In the genomic region with DNA sequence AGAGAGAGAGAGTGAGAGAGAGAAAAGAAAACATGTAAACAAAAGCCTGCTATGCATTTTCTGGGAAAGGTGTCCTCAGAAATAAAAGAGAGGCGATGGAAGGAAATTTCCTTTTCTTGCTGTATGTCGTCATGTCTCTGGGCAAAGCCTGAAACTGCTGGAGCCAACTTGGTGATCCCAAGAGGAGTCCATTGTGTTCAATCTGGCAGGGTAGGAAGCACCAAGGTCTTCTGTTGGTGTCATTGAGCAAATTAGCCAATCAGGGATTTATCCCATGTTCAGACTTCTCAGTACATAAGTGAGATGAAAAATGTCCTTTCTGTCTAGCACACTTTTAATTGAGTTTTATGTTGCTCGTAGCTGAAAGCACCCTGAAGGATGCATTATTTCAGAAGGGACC, we compare ENCODE assay signal across 15 cellular contexts.
DNase-seq lines count a peak whose midpoint lies in the region; TF ChIP-seq lines count a peak whose summit lies in the region.
"Had no signal": no experiment of that assay in that cellular context is flagged by ENCODE, and none has a peak within 500 bp of the region (broad histone marks: within the 10 kb centered on the region; RNA-seq: fewer than 3 reads in every experiment).

No MANE protein-coding gene starts in this region.

- H3K9me3 ChIP-seq in right atrium auricular region, result no peaks in the 10 kb centered on the region
- peaks cover 14% of the 10 kb centered on the region; the same call in 1 of the 2 replicates for H3K9me3 ChIP-seq in OCI-LY7 (ENCODE audit: low read length)
- H3K9me3 ChIP-seq: HAP-1 had no signal

- H3K4me1 ChIP-seq in right atrium auricular region (no peaks in the 10 kb centered on the region), OCI-LY7 (ENCODE audit: insufficient read depth, low read length, poor library complexity, severe bottlenecking) (peaks cover 85% of the 10 kb centered on the region)
- H3K4me1 ChIP-seq: HAP-1 had no signal

- peak overlapping the region; percentile 97 for H2AFZ ChIP-seq in OCI-LY7 (ENCODE audit: low read length)

- H3K4me3 ChIP-seq in right atrium auricular region, result no peak overlapping the region
- H3K4me3 ChIP-seq in OCI-LY7 (ENCODE audit: low read depth, low read length, poor library complexity, severe bottlenecking), result no peak overlapping the region
- H3K4me3 ChIP-seq: HAP-1 had no signal

- no TSS peak for BruUV-seq in OCI-LY7 (replicated peaks; lab: Mats Ljungman, UMichigan)

- H3K9me2 ChIP-seq in OCI-LY7 (ENCODE audit: insufficient read depth, low read length), result no peaks in the 10 kb centered on the region

- H3K4me2 ChIP-seq in OCI-LY7 (ENCODE audit: low read length), result peak overlapping the region; percentile 18; the same call in 1 of the 2 replicates

- H3K27me3 ChIP-seq in right atrium auricular region, result no peaks in the 10 kb centered on the region

- intact Hi-C loops in cardiac septum (cut with DNase I), result no loop called here
- intact Hi-C loops in OCI-LY7 (cut with micrococcal nuclease; ENCODE audit: unreplicated experiment), result no loop called here

- CTCF ChIA-PET in OCI-LY7 (lab: Charles Lee; ENCODE audit: unreplicated experiment), result no interaction called here

- POLR2A ChIA-PET in OCI-LY7 (lab: Charles Lee), result interaction anchor here (0.5 kb wide), 1 partner anchor 15 kb away, joined by 3 read pairs; no protein-coding TSS in a partner anchor

- H3K36me3 ChIP-seq in right atrium auricular region (no peaks in the 10 kb centered on the region), OCI-LY7 (ENCODE audit: insufficient read depth, low read length) (no peaks in the 10 kb centered on the region)
- H3K36me3 ChIP-seq: HAP-1 had no signal

- TF ChIP-seq CTCF in right atrium auricular region (IDR thresholded peaks at IDR 0.05) (no peak), OCI-LY7 (conservative IDR thresholded peaks at IDR 0.05; ENCODE audit: low read length) (no peak)

- DNase-seq in right atrium auricular region (ENCODE audit: low spot score), result no peak
- no peak for DNase-seq in cardiac septum (ENCODE audit: low spot score)
- no peak for DNase-seq in OCI-LY7 (ENCODE audit: low spot score)
- peak; percentile 38 for DNase-seq in medulla oblongata (ENCODE audit: extremely low spot score)
- DNase-seq in SKM-1 (lab: John Stamatoyannopoulos, UW; ENCODE audit: unreplicated experiment), result no peak
- no peak for DNase-seq in NCI-H1092 treated with DMSO at 0.1 percent for 48 hours (lab: John Stamatoyannopoulos, UW)
- DNase-seq: Calu3; CD4-positive, alpha-beta memory T cell; COR-L47; DMS53; DMS79 treated with DMSO at 0.1 percent for 48 hours; GF-D8; GOT3; HFFc6 had no signal

- no peaks in the 10 kb centered on the region for H4K20me1 ChIP-seq in OCI-LY7 (ENCODE audit: insufficient read depth, low read length)

- H3K27ac ChIP-seq in right atrium auricular region, result peak overlapping the region; percentile 26 to 52
- no peak overlapping the region for H3K27ac ChIP-seq in OCI-LY7 (ENCODE audit: low read depth, low read length, poor library complexity, severe bottlenecking)

- no peaks in the 10 kb centered on the region for H3K79me2 ChIP-seq in OCI-LY7 (ENCODE audit: insufficient read depth, low read depth, low read length)
